8 cellular contexts compared by ENCODE assay signal in the genomic region with DNA sequence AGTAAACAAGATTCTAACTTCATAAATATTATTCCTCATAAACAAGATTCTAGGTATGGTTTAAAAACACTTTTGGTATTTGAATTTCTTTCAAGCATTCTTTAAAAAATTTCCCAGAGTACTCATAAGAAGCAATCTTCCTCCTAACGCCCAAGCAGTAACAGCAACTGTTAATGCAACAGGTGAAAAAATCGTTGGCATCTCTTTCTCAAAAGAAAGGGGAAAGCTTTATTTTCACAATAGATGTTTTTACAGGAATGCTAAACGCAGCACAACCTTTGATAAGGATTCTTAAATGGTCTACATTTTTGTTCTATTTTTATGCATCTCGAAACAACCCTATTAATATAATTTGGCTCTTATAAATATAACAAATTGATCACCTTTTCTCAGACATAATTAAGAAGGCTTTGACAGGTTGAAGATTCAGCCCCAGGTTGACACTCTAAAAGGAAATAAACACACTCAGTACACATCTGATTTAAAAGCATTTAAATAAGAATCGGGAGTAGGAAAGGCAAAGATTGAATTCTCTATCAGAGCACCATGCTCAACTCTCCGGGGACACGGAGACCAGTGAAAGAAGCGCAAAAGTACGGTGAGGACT. TPM values are rescaled to one million over a fixed set of nuclear protein-coding genes. Genes with fewer than 3 reads are reported as not detected.
DNase-seq lines count a peak whose midpoint lies in the region; ATAC-seq and TF ChIP-seq lines count a peak whose summit lies in the region.

No MANE protein-coding gene starts in this region.

- H3K4me1 ChIP-seq in BE2C (no peaks in the 10 kb centered on the region), Loucy (ENCODE audit: insufficient read depth, low read length, poor library complexity, severe bottlenecking) (peaks cover 30% of the 10 kb centered on the region), colonic mucosa (peaks cover 4% of the 10 kb centered on the region)
- H3K4me1 ChIP-seq in naive thymus-derived CD4-positive, alpha-beta T cell (ENCODE audit: control insufficient read depth in 2 of 2, insufficient read depth in 2 of 2, low read length in 2 of 2), result peaks cover 0 to 5% of the 10 kb centered on the region in 2 donors

- H3K9me3 Mint-ChIP-seq in naive thymus-derived CD4-positive, alpha-beta T cell, result no peaks in the 10 kb centered on the region

- H3K27me3 ChIP-seq in BE2C, result no peaks in the 10 kb centered on the region
- no peaks in the 10 kb centered on the region for H3K27me3 ChIP-seq in Loucy (ENCODE audit: insufficient read depth, low read length, poor library complexity, severe bottlenecking)
- H3K27me3 ChIP-seq in colonic mucosa, result no peaks in the 10 kb centered on the region
- no peaks in the 10 kb centered on the region for H3K27me3 ChIP-seq in naive thymus-derived CD4-positive, alpha-beta T cell (ENCODE audit: control insufficient read depth in 2 of 2, insufficient read depth in 2 of 2, low read length in 2 of 2)

- H4K20me1 ChIP-seq in Loucy (ENCODE audit: insufficient read depth, low read length, poor library complexity, severe bottlenecking), result no peaks in the 10 kb centered on the region

- POLR2A ChIA-PET in naive thymus-derived CD4-positive, alpha-beta T cell (lab: Charles Lee), result interaction anchor here (0.6 kb wide), 1 partner anchor 795 kb away, joined by 5 read pairs; no protein-coding TSS in a partner anchor

- H2AFZ ChIP-seq in Loucy (ENCODE audit: low read length), result peak overlapping the region; percentile 100

- peaks cover 0 to 16% (median 0%) of the 10 kb centered on the region in 5 donors for H3K36me3 Mint-ChIP-seq in naive thymus-derived CD4-positive, alpha-beta T cell

- H3K27me3 Mint-ChIP-seq in naive thymus-derived CD4-positive, alpha-beta T cell, result peaks cover 0 to 3% (median 0%) of the 10 kb centered on the region in 5 donors

- H3K4me3 Mint-ChIP-seq in naive thymus-derived CD4-positive, alpha-beta T cell, result no peak overlapping the region

- TF ChIP-seq CTCF in BE2C (IDR thresholded peaks at IDR 0.05; ENCODE audit: low read depth, low read length) (no peak), Loucy (conservative IDR thresholded peaks at IDR 0.05; ENCODE audit: low read length) (no peak), colonic mucosa (IDR thresholded peaks at IDR 0.05) (no peak)

- no peak overlapping the region for H3K27ac Mint-ChIP-seq in naive thymus-derived CD4-positive, alpha-beta T cell

- H3K9me3 ChIP-seq in BE2C (no peaks in the 10 kb centered on the region), Loucy (ENCODE audit: insufficient read depth, low read depth, low read length) (no peaks in the 10 kb centered on the region), colonic mucosa (no peaks in the 10 kb centered on the region)
- H3K9me3 ChIP-seq in naive thymus-derived CD4-positive, alpha-beta T cell (ENCODE audit: control insufficient read depth in 2 of 3, low read length in 3 of 3), result no peaks in the 10 kb centered on the region

- no peaks in the 10 kb centered on the region for H3K9me2 ChIP-seq in Loucy (replicated peaks; ENCODE audit: low read depth, low read length)

- H3K79me2 ChIP-seq in Loucy (ENCODE audit: insufficient read depth, low read length), result peaks cover 8% of the 10 kb centered on the region; the same call in 1 of the 2 replicates

- intact Hi-C loops in colonic mucosa (cut with DNase I) (no loop called here), posterior vena cava (cut with DNase I) (no loop called here)
- intact Hi-C loops in naive thymus-derived CD4-positive, alpha-beta T cell (cut with micrococcal nuclease), result loop anchor here (1.0 to 10.0 kb wide), 10 partner anchors 40 to 1544 kb away; partner anchors contain the start of genes HBS1L (in 1 of the 2), MTFR2 (in 1 of the 2) and TBPL1 (in 1 of the 2)

- H3K36me3 ChIP-seq in BE2C (peaks cover 4% of the 10 kb centered on the region; the same call in 1 of the 2 replicates), Loucy (ENCODE audit: insufficient read depth, low read length) (no peaks in the 10 kb centered on the region), colonic mucosa (no peaks in the 10 kb centered on the region)
- peaks cover 0 to 9% (median 0%) of the 10 kb centered on the region in 3 experiments for H3K36me3 ChIP-seq in naive thymus-derived CD4-positive, alpha-beta T cell (ENCODE audit: control insufficient read depth in 2 of 3, insufficient read depth in 3 of 3, low read length in 3 of 3)

- CTCF ChIA-PET in naive thymus-derived CD4-positive, alpha-beta T cell (lab: Charles Lee), result no interaction called here

- peak overlapping the region; percentile 96 for H3K4me3 ChIP-seq in BE2C (ENCODE audit: low read depth, low read length)
- H3K4me3 ChIP-seq in Loucy (ENCODE audit: low read length, poor library complexity, severe bottlenecking), result peak overlapping the region; percentile 94
- H3K4me3 ChIP-seq in colonic mucosa, result peak overlapping the region; percentile 71
- H3K4me3 ChIP-seq in naive thymus-derived CD4-positive, alpha-beta T cell (ENCODE audit: low read length), result peak overlapping the region; percentile 64

- DNase-seq in BE2C (no peak), colonic mucosa (no peak), posterior vena cava (ENCODE audit: low spot score) (no peak)
- DNase-seq in naive thymus-derived CD4-positive, alpha-beta T cell, result no peak
- DNase-seq in stimulated activated CD4-positive, alpha-beta T cell treated with anti-CD3 and anti-CD28 coated beads, Interleukin-4, amount 100 ng/mL, for 24 hours, result no peak

- H3K27ac ChIP-seq in colonic mucosa, result peak overlapping the region; percentile 93
- H3K27ac ChIP-seq in naive thymus-derived CD4-positive, alpha-beta T cell (ENCODE audit: low read depth, low read length), result peak overlapping the region; percentile 95

- peak overlapping the region; percentile 87 for H3K4me2 ChIP-seq in Loucy (ENCODE audit: low read depth, low read length, poor library complexity, severe bottlenecking)

- peak overlapping the region; percentile 77 for H3K9ac ChIP-seq in Loucy (ENCODE audit: low read depth, low read length, poor library complexity, severe bottlenecking)
- peak overlapping the region; percentile 98 to 99 for H3K9ac ChIP-seq in colonic mucosa (ENCODE audit: low read depth in 2 of 2, low read length in 2 of 2)

- no peaks in the 10 kb centered on the region; the same call in 1 of the 2 replicates for H3F3A ChIP-seq in Loucy (ENCODE audit: low read depth)

- ATAC-seq in naive thymus-derived CD4-positive, alpha-beta T cell, result no peak
- no peak for ATAC-seq in GM19351 (IDR thresholded peaks at IDR 0.05; ENCODE audit: unreplicated experiment)
- no peak for ATAC-seq in GM19324 (IDR thresholded peaks at IDR 0.05; ENCODE audit: low FRiP score, unreplicated experiment)

- H3K4me1 Mint-ChIP-seq in naive thymus-derived CD4-positive, alpha-beta T cell, result peaks cover 4 to 19% (median 9%) of the 10 kb centered on the region in 7 donors

RNA-seq across cellular contexts. Expression of gene AHI1, which starts 0.6 kb away (rescaled TPM):
- 7.4 TPM for polyA plus RNA-seq in BE2C (2012; ENCODE audit: insufficient read depth, insufficient read length, low read depth)
- total RNA-seq in colonic mucosa, result 10 to 100 TPM; 21.0 to 25.5 TPM
- 10 to 100 TPM; 12.5 to 31.3 (median 26.3) TPM for total RNA-seq in naive thymus-derived CD4-positive, alpha-beta T cell
- 1 to 10 TPM; 1.9 to 4.3 TPM for polyA plus RNA-seq in naive thymus-derived CD4-positive, alpha-beta T cell
- 10 to 100 TPM; 32.0 to 41.2 TPM for total RNA-seq in posterior vena cava

Comparison
In these comparisons a context has a peak if more than half of its experiments do, and no peak if none do; other contexts are left out.
1. intact Hi-C loops: an anchor here in naive thymus-derived CD4-positive, alpha-beta T cell (1.0 to 10.0 kb wide); none called in colonic mucosa and posterior vena cava.